12 cellular contexts compared by ENCODE assay signal in the genomic region with DNA sequence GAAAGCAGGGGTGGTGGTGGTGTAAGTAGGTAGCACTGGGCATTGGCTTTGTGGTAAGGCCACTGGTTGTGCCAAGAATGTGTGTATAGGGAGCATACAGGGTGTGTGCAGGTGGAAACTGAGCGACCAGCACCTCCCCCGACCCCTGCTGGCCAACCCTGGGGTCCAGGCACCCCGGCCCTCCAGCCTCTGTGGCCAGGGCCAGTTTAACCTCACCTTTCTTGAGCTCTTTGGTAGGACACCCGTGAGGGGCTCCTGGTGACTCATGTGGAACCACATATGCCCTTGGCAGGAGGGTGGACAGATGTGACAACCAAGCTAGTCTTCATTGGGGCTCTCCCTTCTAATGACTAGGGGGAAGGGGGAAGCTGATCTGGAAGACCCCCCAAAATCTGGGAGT. TPM values are rescaled to one million over a fixed set of nuclear protein-coding genes. Genes with fewer than 3 reads are reported as not detected.
DNase-seq lines count a peak whose midpoint lies in the region; ATAC-seq and TF ChIP-seq lines count a peak whose summit lies in the region.
"Had no signal": no experiment of that assay in that cellular context is flagged by ENCODE, and none has a peak within 500 bp of the region (broad histone marks: within the 10 kb centered on the region; RNA-seq: fewer than 3 reads in every experiment).

No MANE protein-coding gene starts in this region.

- H3K4me3 ChIP-seq in CD4-positive, alpha-beta memory T cell (ENCODE audit: low read length in 2 of 2): no peak overlapping the region
- H3K4me3 ChIP-seq in neuronal stem cell (ENCODE audit: low read length in 2 of 2): no peak overlapping the region
- H3K4me3 ChIP-seq: lung had no signal

- no peak overlapping the region for H2BK15ac ChIP-seq in neuronal stem cell (ENCODE audit: low read length)

- H3K18ac ChIP-seq in neuronal stem cell (ENCODE audit: low read length): peak overlapping the region; percentile 23

- DNase-seq in CD4-positive, alpha-beta memory T cell: no peak
- DNase-seq in neuronal stem cell (ENCODE audit: low spot score): no peak
- DNase-seq in GM20000 (ENCODE audit: low spot score): no peak
- no peak for DNase-seq in activated CD4-positive, alpha-beta T cell treated with anti-CD3 and anti-CD28 coated beads, Interleukin-2, amount 50 U/mL, for 48 hours
- DNase-seq: activated T-cell treated with anti-CD3 and anti-CD28 coated beads for 4 hours; amniotic stem cell; effector memory CD4-positive, alpha-beta T cell had no signal

- POLR2A ChIA-PET in CD4-positive, alpha-beta memory T cell (lab: Charles Lee; ENCODE audit: partially characterized antibody): interaction anchor here (1.3 to 4.5 kb wide), 7 partner anchors 10 to 234 kb away, joined by 4 to 69 read pairs (median 7); a partner anchor contains a TSS

- no peak overlapping the region for H3K9ac ChIP-seq in neuronal stem cell (ENCODE audit: low read depth, low read length, poor library complexity)

- H3K27me3 Mint-ChIP-seq in CD4-positive, alpha-beta memory T cell: no peaks in the 10 kb centered on the region
- H3K27me3 Mint-ChIP-seq in brain: no peaks in the 10 kb centered on the region

- TF ChIP-seq CTCF in brain (conservative IDR thresholded peaks at IDR 0.05) (no peak), GM20000 (IDR thresholded peaks at IDR 0.05; ENCODE audit: extremely low read depth, missing control alignments) (no peak)

- no peak overlapping the region for H4K91ac ChIP-seq in neuronal stem cell (ENCODE audit: low read depth, low read length, poor library complexity)

- no peaks in the 10 kb centered on the region for H3K9me3 Mint-ChIP-seq in CD4-positive, alpha-beta memory T cell
- H3K9me3 Mint-ChIP-seq in brain: no peaks in the 10 kb centered on the region

- H3K27me3 ChIP-seq in CD4-positive, alpha-beta memory T cell (ENCODE audit: insufficient read depth, low read length): no peaks in the 10 kb centered on the region
- no peaks in the 10 kb centered on the region for H3K27me3 ChIP-seq in neuronal stem cell (ENCODE audit: control insufficient read depth in 3 of 3, insufficient read depth in 3 of 3, low read depth in 1 of 3, low read length in 3 of 3)

- no peak overlapping the region for H2BK12ac ChIP-seq in neuronal stem cell (ENCODE audit: low read length)

- peak overlapping the region in 4 of 7 donors; percentile 16 to 77 (median 72) for H3K27ac Mint-ChIP-seq in CD4-positive, alpha-beta memory T cell
- peak overlapping the region; percentile 51 to 94 (median 91) for H3K27ac Mint-ChIP-seq in brain

- no peak for ATAC-seq in GM19395 (IDR thresholded peaks at IDR 0.05; ENCODE audit: unreplicated experiment)

- H3K9me3 ChIP-seq in CD4-positive, alpha-beta memory T cell (ENCODE audit: control insufficient read depth in 1 of 2, low read length in 2 of 2): no peaks in the 10 kb centered on the region
- no peaks in the 10 kb centered on the region for H3K9me3 ChIP-seq in neuronal stem cell (replicated peaks in 1 of 2; ENCODE audit: control insufficient read depth in 2 of 2, insufficient read depth in 1 of 2, low read depth in 1 of 2, low read length in 2 of 2)

- H3K4me1 Mint-ChIP-seq in CD4-positive, alpha-beta memory T cell: peaks cover 0 to 18% (median 6%) of the 10 kb centered on the region in 4 donors
- H3K4me1 Mint-ChIP-seq in brain: peaks cover 36% of the 10 kb centered on the region

- H3K4me3 Mint-ChIP-seq in CD4-positive, alpha-beta memory T cell: peak overlapping the region in 1 of 8 donors; percentile 32
- peak overlapping the region in 1 of 5 experiments; percentile 70 for H3K4me3 Mint-ChIP-seq in brain

- no peak overlapping the region for H2AK5ac ChIP-seq in neuronal stem cell (ENCODE audit: low read depth, low read length)

- no peak overlapping the region for H3K14ac ChIP-seq in neuronal stem cell (ENCODE audit: low read length)

- H2BK120ac ChIP-seq in neuronal stem cell (ENCODE audit: low read depth, low read length): no peak overlapping the region

- peak overlapping the region; percentile 27 for H3K23ac ChIP-seq in neuronal stem cell (ENCODE audit: low read depth, low read length, poor library complexity)

- no peak overlapping the region for H3K4me2 ChIP-seq in neuronal stem cell (ENCODE audit: insufficient read depth, low read length, poor library complexity, severe bottlenecking)

- no CpG with 5 or more reads among the region's 4 CpGs for WGBS in neuronal stem cell (ENCODE audit: extremely low coverage in 2 of 2, insufficient read length in 2 of 2, insufficient replicate concordance in 1 of 2), 2 donors

- no peaks in the 10 kb centered on the region for H3K36me3 ChIP-seq in CD4-positive, alpha-beta memory T cell (ENCODE audit: insufficient read depth, low read length)
- H3K36me3 ChIP-seq in neuronal stem cell (replicated peaks in 1 of 2; ENCODE audit: control insufficient read depth in 2 of 2, insufficient read depth in 2 of 2, low read length in 2 of 2): peaks cover 12 to 42% of the 10 kb centered on the region in 2 donors

- no peak overlapping the region for H2BK5ac ChIP-seq in neuronal stem cell (ENCODE audit: low read length)

- H3K27ac ChIP-seq in CD4-positive, alpha-beta memory T cell (ENCODE audit: low read depth, low read length): peak overlapping the region; percentile 83
- peak overlapping the region; percentile 97 for H3K27ac ChIP-seq in neuronal stem cell (replicated peaks; ENCODE audit: low read length)
- H3K27ac ChIP-seq: HL-60 had no signal

- peaks cover 21% of the 10 kb centered on the region for H3K4me1 ChIP-seq in CD4-positive, alpha-beta memory T cell (ENCODE audit: insufficient read depth, low read length)
- peaks cover 3 to 9% of the 10 kb centered on the region in 2 donors for H3K4me1 ChIP-seq in neuronal stem cell (ENCODE audit: control insufficient read depth in 2 of 2, insufficient read depth in 1 of 2, low read depth in 1 of 2, low read length in 2 of 2)

- CTCF ChIA-PET in CD4-positive, alpha-beta memory T cell (lab: Charles Lee; ENCODE audit: partially characterized antibody): interaction anchor here (0.7 to 4.1 kb wide), 18 partner anchors 8 to 287 kb away, joined by 3 to 30 read pairs (median 6); a partner anchor contains a TSS

- H3K79me1 ChIP-seq in neuronal stem cell (ENCODE audit: low read depth, low read length): peaks cover 1% of the 10 kb centered on the region

- intact Hi-C loops in CD4-positive, alpha-beta memory T cell (cut with micrococcal nuclease): no loop called here

- no peaks in the 10 kb centered on the region for H3K36me3 Mint-ChIP-seq in CD4-positive, alpha-beta memory T cell
- peaks cover 11% of the 10 kb centered on the region for H3K36me3 Mint-ChIP-seq in brain

- no peak overlapping the region for H3K4ac ChIP-seq in neuronal stem cell (ENCODE audit: low read length)

- no peak overlapping the region for H4K8ac ChIP-seq in neuronal stem cell (ENCODE audit: low read depth, low read length)

- H2AFZ ChIP-seq in neuronal stem cell (ENCODE audit: low read length): no peak overlapping the region

RNA-seq across cellular contexts. Expression of a gene that starts 19.5 kb away (rescaled TPM):
- 1 to 10 TPM; 5.3 to 6.7 TPM for total RNA-seq in CD4-positive, alpha-beta memory T cell
- 1 to 10 TPM in 1 of 2 donors, under 1 TPM in 1; 0.66 to 1.7 TPM for polyA plus RNA-seq in CD4-positive, alpha-beta memory T cell
- 93.7 TPM for polyA plus RNA-seq in brain (ENCODE audit: insufficient read depth, low read depth, low replicate concordance)
- 31.0 TPM for polyA plus RNA-seq in neuronal stem cell (2013, experiment 1 of 2)
- 29.9 TPM for polyA plus RNA-seq in neuronal stem cell (2013, experiment 2 of 2)

RNA-seq across cellular contexts. Expression of a gene that starts 38.5 kb away (rescaled TPM):
- under 1 TPM; 0.06 to 0.19 TPM for total RNA-seq in CD4-positive, alpha-beta memory T cell
- 1 to 10 TPM in 1 of 2 donors, under 1 TPM in 1; 0.19 to 2.9 TPM for polyA plus RNA-seq in CD4-positive, alpha-beta memory T cell
- 1.3 TPM for polyA plus RNA-seq in brain (ENCODE audit: insufficient read depth, low read depth, low replicate concordance)
- polyA plus RNA-seq in neuronal stem cell (2013, experiment 1 of 2): 0.06 TPM
- 0.03 TPM for polyA plus RNA-seq in neuronal stem cell (2013, experiment 2 of 2)
- total RNA-seq: NCI-H460 had no signal

RNA-seq across cellular contexts. Expression of a gene that starts 38.6 kb away (rescaled TPM):
- total RNA-seq in CD4-positive, alpha-beta memory T cell: under 1 TPM; 0.23 to 0.97 TPM
- not detected for polyA plus RNA-seq in CD4-positive, alpha-beta memory T cell
- 1.5 TPM for polyA plus RNA-seq in brain (ENCODE audit: insufficient read depth, low read depth, low replicate concordance)
- polyA plus RNA-seq in neuronal stem cell (2013, experiment 1 of 2): 0.04 TPM
- not detected for polyA plus RNA-seq in neuronal stem cell (2013, experiment 2 of 2)

RNA-seq across cellular contexts. Expression of a gene that starts 54.2 kb away (rescaled TPM):
- not detected for total RNA-seq in CD4-positive, alpha-beta memory T cell
- polyA plus RNA-seq in CD4-positive, alpha-beta memory T cell: not detected
- not detected for polyA plus RNA-seq in brain (ENCODE audit: insufficient read depth, low read depth, low replicate concordance)
- polyA plus RNA-seq in neuronal stem cell (2013, experiment 1 of 2): not detected
- not detected for polyA plus RNA-seq in neuronal stem cell (2013, experiment 2 of 2)
- total RNA-seq: NCI-H460 had no signal

RNA-seq across cellular contexts. Expression of a gene that starts 54.3 kb away (rescaled TPM):
- total RNA-seq in CD4-positive, alpha-beta memory T cell: under 1 TPM; 0.06 TPM
- under 1 TPM in 1 of 2 donors, not detected in 1; 0.02 TPM for polyA plus RNA-seq in CD4-positive, alpha-beta memory T cell
- polyA plus RNA-seq in brain (ENCODE audit: insufficient read depth, low read depth, low replicate concordance): 0.08 TPM
- 0.01 TPM for polyA plus RNA-seq in neuronal stem cell (2013, experiment 1 of 2)
- polyA plus RNA-seq in neuronal stem cell (2013, experiment 2 of 2): 0.01 TPM

Comparison
In these comparisons a context has a peak if more than half of its experiments do, and no peak if none do; other contexts are left out.
1. RNA of a gene that starts 19.5 kb away (polyA plus RNA-seq): 93.7 TPM in brain (single experiment); 0.66 to 1.7 TPM in CD4-positive, alpha-beta memory T cell; every median in the first group is over 10 times any median in the second.